Comparison of ENCODE assay signal across 1 cellular context in genomic region chr12:95118138-95118787, GRCh38.
TF ChIP-seq lines count a peak whose summit lies in the region.

No MANE protein-coding gene starts in this region.

TF ChIP-seq in A549, 52 proteins besides CTCF, POLR2A, EP300 and RAD21 (continued from another document):
- TF ChIP-seq EHF (CRISPR knock-in tag; IDR thresholded peaks at IDR 0.05) (no peak), GATA3 (IDR thresholded peaks at IDR 0.05; ENCODE audit: borderline replicate concordance) (peak; percentile 71; the same call in 1 of the 2 replicates), ZC3H11A (IDR thresholded peaks at IDR 0.05) (no peak), CEBPB (IDR thresholded peaks at IDR 0.05) (peak in 1 of 2 experiments; percentile 57; a peak in 2 of 4 replicates), ZSCAN20 (CRISPR knock-in tag; IDR thresholded peaks at IDR 0.05) (no peak), POLR2AphosphoS2 (conservative IDR thresholded peaks at IDR 0.05; ENCODE audit: low read length) (no peak), BCL3 (IDR thresholded peaks at IDR 0.05) (no peak)
- TF ChIP-seq, protein P1, sequence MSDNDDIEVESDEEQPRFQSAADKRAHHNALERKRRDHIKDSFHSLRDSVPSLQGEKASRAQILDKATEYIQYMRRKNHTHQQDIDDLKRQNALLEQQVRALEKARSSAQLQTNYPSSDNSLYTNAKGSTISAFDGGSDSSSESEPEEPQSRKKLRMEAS (IDR thresholded peaks at IDR 0.05): no peak
